In the genomic region with DNA sequence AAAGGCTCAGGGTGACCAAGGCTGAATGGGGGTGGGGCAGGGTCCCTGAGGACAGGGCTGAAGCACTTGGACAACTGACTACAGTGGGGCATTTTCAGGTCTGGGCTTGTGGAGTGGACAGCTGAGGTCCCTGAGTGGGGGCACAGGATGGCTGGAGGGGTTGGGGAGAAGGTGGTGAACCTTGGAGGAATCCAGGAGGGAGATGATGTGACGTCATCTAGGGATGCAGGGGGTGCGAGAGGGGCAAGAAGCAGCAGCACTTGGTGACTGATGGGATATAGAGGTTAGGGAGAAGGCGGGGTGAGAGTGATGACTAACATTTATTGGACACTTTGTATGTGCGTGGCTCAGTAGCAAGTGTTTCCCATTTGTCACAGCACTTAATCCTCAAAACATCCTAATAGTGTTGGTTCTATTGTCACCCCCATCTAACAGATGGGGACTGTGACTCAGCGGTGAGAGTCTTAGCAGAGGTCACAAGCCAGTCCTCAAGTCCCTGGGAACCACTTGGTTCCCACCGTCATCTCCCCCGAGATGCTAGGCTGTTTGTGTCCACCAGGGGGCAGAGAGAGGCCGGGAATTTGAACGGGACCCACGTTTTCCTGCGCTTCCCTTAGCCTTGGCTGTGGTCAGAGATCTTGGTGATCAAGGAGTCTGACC, we compare ENCODE assay signal across 8 cellular contexts. TPM values are rescaled to one million over a fixed set of nuclear protein-coding genes. Genes with fewer than 3 reads are reported as not detected.
DNase-seq lines count a peak whose midpoint lies in the region; ATAC-seq and TF ChIP-seq lines count a peak whose summit lies in the region.

No MANE protein-coding gene starts in this region.

- H3K4ac ChIP-seq in mesendoderm (ENCODE audit: low read depth, low read length), result no peak overlapping the region

- H3K9me3 Mint-ChIP-seq in activated CD8-positive, alpha-beta T cell treated with anti-CD3 and anti-CD28 coated beads for 36 hours, result no peaks in the 10 kb centered on the region
- H3K9me3 Mint-ChIP-seq in effector memory CD8-positive, alpha-beta T cell, result no peaks in the 10 kb centered on the region

- no peaks in the 10 kb centered on the region for H3K36me3 Mint-ChIP-seq in activated CD8-positive, alpha-beta T cell treated with anti-CD3 and anti-CD28 coated beads for 36 hours (ENCODE audit: low read depth)
- no peaks in the 10 kb centered on the region for H3K36me3 Mint-ChIP-seq in effector memory CD8-positive, alpha-beta T cell (ENCODE audit: insufficient read depth)

- no peaks in the 10 kb centered on the region for H3K4me1 ChIP-seq in mesendoderm (ENCODE audit: control insufficient read depth, low read depth, low read length)

- H2BK120ac ChIP-seq in mesendoderm (ENCODE audit: low read depth, low read length), result no peak overlapping the region

- H3K27me3 ChIP-seq in mesendoderm (ENCODE audit: insufficient read depth, low read length, poor library complexity), result no peaks in the 10 kb centered on the region

- intact Hi-C loops in activated CD8-positive, alpha-beta T cell treated with anti-CD3 and anti-CD28 coated beads for 36 hours (cut with micrococcal nuclease), result loop anchor here (5.0 to 10.0 kb wide), 3 partner anchors 86 to 218 kb away; partner anchors contain the start of gene MYCL

- no peak overlapping the region for H4K8ac ChIP-seq in mesendoderm (ENCODE audit: low read depth, low read length)

- no peak overlapping the region for H2BK15ac ChIP-seq in mesendoderm (replicated peaks; ENCODE audit: low read depth)

- H3K27ac Mint-ChIP-seq in activated CD8-positive, alpha-beta T cell treated with anti-CD3 and anti-CD28 coated beads for 36 hours, result no peak overlapping the region
- H3K27ac Mint-ChIP-seq in effector memory CD8-positive, alpha-beta T cell, result peak overlapping the region; percentile 80 to 87

- no peaks in the 10 kb centered on the region for H3K79me2 ChIP-seq in mesendoderm (ENCODE audit: control insufficient read depth, insufficient read depth, low read length)

- peak; percentile 43 for ATAC-seq in GM19372 (IDR thresholded peaks at IDR 0.05; ENCODE audit: low read depth, unreplicated experiment)
- peak; percentile 55 for ATAC-seq in HG03432 (IDR thresholded peaks at IDR 0.05; ENCODE audit: unreplicated experiment)
- ATAC-seq in activated CD8-positive, alpha-beta T cell treated with anti-CD3 and anti-CD28 coated beads for 36 hours, result peak; percentile 82
- peak; percentile 65 for ATAC-seq in effector memory CD8-positive, alpha-beta T cell (replicated peaks)

- no peak overlapping the region for H3K4me2 ChIP-seq in mesendoderm (ENCODE audit: low read length)

- no peak overlapping the region for H2AK5ac ChIP-seq in mesendoderm (ENCODE audit: low read length)

- no peak overlapping the region for H4K5ac ChIP-seq in mesendoderm (ENCODE audit: low read length)

- POLR2A ChIA-PET in activated CD8-positive, alpha-beta T cell treated with anti-CD3 and anti-CD28 coated beads for 36 hours (lab: Charles Lee), result interaction anchor here (1.0 to 1.2 kb wide), 2 partner anchors 86 to 195 kb away, joined by 3 to 6 read pairs; partner anchors contain the start of gene MYCL

- no peaks in the 10 kb centered on the region for H3K79me1 ChIP-seq in mesendoderm (ENCODE audit: low read length)

- peaks cover 16% of the 10 kb centered on the region for H3K27me3 Mint-ChIP-seq in activated CD8-positive, alpha-beta T cell treated with anti-CD3 and anti-CD28 coated beads for 36 hours
- peaks cover 29 to 80% of the 10 kb centered on the region in 2 donors for H3K27me3 Mint-ChIP-seq in effector memory CD8-positive, alpha-beta T cell

- H3K27ac ChIP-seq in mesendoderm (ENCODE audit: low read depth, low read length), result no peak overlapping the region

- no peak overlapping the region for H2BK5ac ChIP-seq in mesendoderm (ENCODE audit: low read length)

- peaks cover 14% of the 10 kb centered on the region for H3K4me1 Mint-ChIP-seq in activated CD8-positive, alpha-beta T cell treated with anti-CD3 and anti-CD28 coated beads for 36 hours (ENCODE audit: low read depth)
- peaks cover 12% of the 10 kb centered on the region in 2 donors for H3K4me1 Mint-ChIP-seq in effector memory CD8-positive, alpha-beta T cell (ENCODE audit: low read depth in 2 of 2)

- H3K4me3 ChIP-seq in mesendoderm (ENCODE audit: low read length), result no peak overlapping the region

- CTCF ChIA-PET in activated CD8-positive, alpha-beta T cell treated with anti-CD3 and anti-CD28 coated beads for 36 hours (lab: Charles Lee), result interaction anchor here (0.7 to 4.1 kb wide), 17 partner anchors 16 to 229 kb away, joined by 3 to 36 read pairs (median 4); partner anchors contain the start of gene MYCL

- no peak overlapping the region for H3K23ac ChIP-seq in mesendoderm (ENCODE audit: low read length)

- DNase-seq in COLO829 (ENCODE audit: low spot score) (peak; percentile 54), NCI-H748 treated with DMSO at 0.1 percent for 48 hours (lab: John Stamatoyannopoulos, UW) (peak; percentile 97), mesendoderm (peak; percentile 87)
- DNase-seq in activated CD8-positive, alpha-beta T cell treated with anti-CD3 and anti-CD28 coated beads for 36 hours, result peak; percentile 69
- peak; percentile 61 to 70 (median 63) for DNase-seq in effector memory CD8-positive, alpha-beta T cell
- DNase-seq in stimulated activated naive CD4-positive, alpha-beta T cell (lab: John Stamatoyannopoulos, UW), result peak; percentile 13 to 67 (median 50)

- H3K4me3 Mint-ChIP-seq in activated CD8-positive, alpha-beta T cell treated with anti-CD3 and anti-CD28 coated beads for 36 hours, result peak overlapping the region; percentile 39
- H3K4me3 Mint-ChIP-seq in effector memory CD8-positive, alpha-beta T cell, result peak overlapping the region; percentile 60 to 74

- TF ChIP-seq CTCF in activated CD8-positive, alpha-beta T cell treated with anti-CD3 and anti-CD28 coated beads for 36 hours (IDR thresholded peaks at IDR 0.05), result peak; percentile 77

- H3K36me3 ChIP-seq in mesendoderm (ENCODE audit: control insufficient read depth, insufficient read depth, low read length), result no peaks in the 10 kb centered on the region

- H3K56ac ChIP-seq in mesendoderm (ENCODE audit: low read length), result no peak overlapping the region

- WGBS in mesendoderm (ENCODE audit: extremely low coverage, insufficient coverage, low lambda C conversion rate), result no CpG with 5 or more reads among the region's 11 CpGs

- no peak overlapping the region for H3K9ac ChIP-seq in mesendoderm (ENCODE audit: low read length)

- H3K18ac ChIP-seq in mesendoderm (ENCODE audit: low read length), result no peak overlapping the region

RNA-seq across cellular contexts. Expression of gene BMP8B, which starts 27.9 kb away (rescaled TPM):
- under 1 TPM; 0.36 to 0.51 TPM for total RNA-seq in activated CD8-positive, alpha-beta T cell treated with anti-CD3 and anti-CD28 coated beads for 36 hours
- polyA plus RNA-seq in mesendoderm (2013, experiment 1 of 2), result 0.06 TPM
- polyA plus RNA-seq in mesendoderm (2013, experiment 2 of 2), result 0.07 TPM

RNA-seq across cellular contexts. Expression of gene OXCT2, which starts 45.4 kb away (rescaled TPM):
- total RNA-seq in activated CD8-positive, alpha-beta T cell treated with anti-CD3 and anti-CD28 coated beads for 36 hours, result 1 to 10 TPM; 2.7 to 4.2 TPM
- 0.42 TPM for polyA plus RNA-seq in mesendoderm (2013, experiment 1 of 2)
- 0.50 TPM for polyA plus RNA-seq in mesendoderm (2013, experiment 2 of 2)
